In genomic region chr15:70101459-70102113, GRCh38 we compare ENCODE assay signal across 8 cellular contexts. TPM values are rescaled to one million over a fixed set of nuclear protein-coding genes. Genes with fewer than 3 reads are reported as not detected.
DNase-seq lines count a peak whose midpoint lies in the region; ATAC-seq and TF ChIP-seq lines count a peak whose summit lies in the region.

No MANE protein-coding gene starts in this region.

- no peak overlapping the region for H3K27ac Mint-ChIP-seq in activated T-cell treated with anti-CD3 and anti-CD28 coated beads, Interleukin-2, amount 50 U/mL, for 24 hours
- H3K27ac Mint-ChIP-seq in CD8-positive, alpha-beta T cell: no peak overlapping the region

- intact Hi-C loops in right lobe of liver (cut with DNase I): no loop called here
- intact Hi-C loops in CD8-positive, alpha-beta T cell (cut with DNase I, micrococcal nuclease): loop anchor here in 1 of 2 experiments (5.0 kb wide), 2 partner anchors 201 to 524 kb away; no protein-coding TSS in a partner anchor

- H3K36me3 Mint-ChIP-seq in activated T-cell treated with anti-CD3 and anti-CD28 coated beads, Interleukin-2, amount 50 U/mL, for 24 hours (ENCODE audit: low read depth): peaks cover 8% of the 10 kb centered on the region
- peaks cover 6% of the 10 kb centered on the region for H3K36me3 Mint-ChIP-seq in CD8-positive, alpha-beta T cell

- peaks cover 16% of the 10 kb centered on the region for H3K4me1 ChIP-seq in HUES64 (ENCODE audit: insufficient read depth, low read length)
- peaks cover 0 to 50% (median 23%) of the 10 kb centered on the region in 4 donors for H3K4me1 ChIP-seq in right lobe of liver
- H3K4me1 ChIP-seq in CD8-positive, alpha-beta T cell (ENCODE audit: insufficient read depth, low read length): peaks cover 23% of the 10 kb centered on the region

- H3K9me3 Mint-ChIP-seq in activated T-cell treated with anti-CD3 and anti-CD28 coated beads, Interleukin-2, amount 50 U/mL, for 24 hours: no peaks in the 10 kb centered on the region
- H3K9me3 Mint-ChIP-seq in CD8-positive, alpha-beta T cell: no peaks in the 10 kb centered on the region

- WGBS in HUES64: 3% methylated on average over 11 of the region's 12 CpGs
- WGBS in right lobe of liver (ENCODE audit: insufficient coverage, low coverage, low lambda C conversion rate, missing lambda C conversion rate): 1% methylated on average over 10 of the region's 12 CpGs

- H3K9me3 ChIP-seq in HUES64 (ENCODE audit: insufficient read depth, low read depth, low read length): no peaks in the 10 kb centered on the region
- no peaks in the 10 kb centered on the region for H3K9me3 ChIP-seq in right lobe of liver
- H3K9me3 ChIP-seq in CD8-positive, alpha-beta T cell (ENCODE audit: low read length): no peaks in the 10 kb centered on the region

- TF ChIP-seq CTCF in cardiac fibroblast (IDR thresholded peaks at IDR 0.05; ENCODE audit: low read depth, low read length) (no peak), right lobe of liver (IDR thresholded peaks at IDR 0.05) (no peak)
- no peak for TF ChIP-seq CTCF in CD8-positive, alpha-beta T cell (IDR thresholded peaks at IDR 0.05)

- H3K27me3 Mint-ChIP-seq in activated T-cell treated with anti-CD3 and anti-CD28 coated beads, Interleukin-2, amount 50 U/mL, for 24 hours: peaks cover 26% of the 10 kb centered on the region
- no peaks in the 10 kb centered on the region for H3K27me3 Mint-ChIP-seq in CD8-positive, alpha-beta T cell (ENCODE audit: low read depth)

- DNase-seq in AG08396 (ENCODE audit: low spot score) (peak; percentile 87), NCI-H82 (lab: John Stamatoyannopoulos, UW) (peak; percentile 95), cardiac fibroblast (ENCODE audit: low read depth in 2 of 2) (peak; percentile 89 to 99), right lobe of liver (peak in 2 of 3 donors; percentile 47 to 78)
- DNase-seq in activated T-cell treated with anti-CD3 and anti-CD28 coated beads, Interleukin-2, amount 50 U/mL, for 24 hours: no peak
- DNase-seq in CD8-positive, alpha-beta T cell: no peak

- peak overlapping the region; percentile 43 for H3K4me3 ChIP-seq in HUES64 (ENCODE audit: low read length)
- no peak overlapping the region for H3K4me3 ChIP-seq in cardiac fibroblast (replicated peaks in 1 of 2; ENCODE audit: low read depth in 2 of 2, low read length in 2 of 2)
- H3K4me3 ChIP-seq in right lobe of liver: no peak overlapping the region
- no peak overlapping the region for H3K4me3 ChIP-seq in CD8-positive, alpha-beta T cell (ENCODE audit: low read depth, low read length)

- H3K9ac ChIP-seq in HUES64 (ENCODE audit: low read depth, low read length): no peak overlapping the region

- no peak overlapping the region for H3K4me3 Mint-ChIP-seq in activated T-cell treated with anti-CD3 and anti-CD28 coated beads, Interleukin-2, amount 50 U/mL, for 24 hours
- H3K4me3 Mint-ChIP-seq in CD8-positive, alpha-beta T cell: no peak overlapping the region

- no peak overlapping the region; the same call in 1 of the 2 replicates for H3K27ac ChIP-seq in HUES64 (ENCODE audit: low read depth, low read length)
- peak overlapping the region; percentile 73 to 93 (median 85) for H3K27ac ChIP-seq in right lobe of liver
- H3K27ac ChIP-seq in CD8-positive, alpha-beta T cell (ENCODE audit: low read depth, low read length): no peak overlapping the region

- no peak for TF ChIP-seq POLR2A in right lobe of liver (IDR thresholded peaks at IDR 0.05)

- POLR2A ChIA-PET in CD8-positive, alpha-beta T cell (lab: Charles Lee): interaction anchor here (0.6 to 1.8 kb wide), 4 partner anchors 152 to 384 kb away, joined by 3 to 4 read pairs (median 3); no protein-coding TSS in a partner anchor

- H3K27me3 ChIP-seq in HUES64 (ENCODE audit: insufficient read depth, low read length) (peaks cover 22% of the 10 kb centered on the region), right lobe of liver (no peaks in the 10 kb centered on the region)
- no peaks in the 10 kb centered on the region for H3K27me3 ChIP-seq in CD8-positive, alpha-beta T cell (ENCODE audit: insufficient read depth, low read length)

- H3K4me1 Mint-ChIP-seq in activated T-cell treated with anti-CD3 and anti-CD28 coated beads, Interleukin-2, amount 50 U/mL, for 24 hours (ENCODE audit: low read depth): peaks cover 36% of the 10 kb centered on the region
- peaks cover 25% of the 10 kb centered on the region for H3K4me1 Mint-ChIP-seq in CD8-positive, alpha-beta T cell (ENCODE audit: low read depth)

- ATAC-seq in right lobe of liver (peak; percentile 0 to 23 (median 6)), HG03196 (IDR thresholded peaks at IDR 0.05; ENCODE audit: unreplicated experiment) (no peak)
- no peak for ATAC-seq in CD8-positive, alpha-beta T cell

- H3K36me3 ChIP-seq in HUES64 (ENCODE audit: insufficient read depth, low read length): no peaks in the 10 kb centered on the region
- H3K36me3 ChIP-seq in right lobe of liver: no peaks in the 10 kb centered on the region
- H3K36me3 ChIP-seq in CD8-positive, alpha-beta T cell (ENCODE audit: insufficient read depth, low read length): no peaks in the 10 kb centered on the region

- CTCF ChIA-PET in CD8-positive, alpha-beta T cell (lab: Charles Lee): interaction anchor here (0.9 to 1.7 kb wide), 6 partner anchors 10 to 373 kb away, joined by 3 to 5 read pairs (median 4); no protein-coding TSS in a partner anchor

RNA-seq across cellular contexts. Expression of gene TLE3, which starts 3.9 kb away (rescaled TPM):
- polyA plus RNA-seq in HUES64 (2013, experiment 1 of 2): 39.0 TPM
- 44.4 TPM for polyA plus RNA-seq in HUES64 (2013, experiment 2 of 2)
- 10 to 100 TPM in 5 of 6 experiments, 1 to 10 TPM in 1; 8.9 to 38.2 (median 21.2) TPM for total RNA-seq in right lobe of liver
- 100 to 1,000 TPM; 198 to 201 TPM for total RNA-seq in CD8-positive, alpha-beta T cell

Comparison
In these comparisons a context has a peak if more than half of its experiments do, and no peak if none do; other contexts are left out.
1. DNase-seq: peak in AG08396 (single experiment), NCI-H82 (single experiment), cardiac fibroblast (2 of 2) and right lobe of liver (2 of 3); none in activated T-cell treated with anti-CD3 and anti-CD28 coated beads, Interleukin-2, amount 50 U/mL, for 24 hours (single experiment) and CD8-positive, alpha-beta T cell (0 of 7).
2. H3K27ac ChIP-seq: peak in right lobe of liver (3 of 3); none in HUES64 (single experiment) and CD8-positive, alpha-beta T cell (single experiment).
3. ATAC-seq: peak in right lobe of liver (4 of 4); none in HG03196 (single experiment) and CD8-positive, alpha-beta T cell (single experiment).
4. RNA of gene TLE3, which starts 3.9 kb away (total RNA-seq): 198 to 201 TPM in CD8-positive, alpha-beta T cell; 8.9 to 38.2 TPM in right lobe of liver; every median in the first group is over 4 times any median in the second.